Comparison of ENCODE assay signal across 11 cellular contexts in the genomic region with DNA sequence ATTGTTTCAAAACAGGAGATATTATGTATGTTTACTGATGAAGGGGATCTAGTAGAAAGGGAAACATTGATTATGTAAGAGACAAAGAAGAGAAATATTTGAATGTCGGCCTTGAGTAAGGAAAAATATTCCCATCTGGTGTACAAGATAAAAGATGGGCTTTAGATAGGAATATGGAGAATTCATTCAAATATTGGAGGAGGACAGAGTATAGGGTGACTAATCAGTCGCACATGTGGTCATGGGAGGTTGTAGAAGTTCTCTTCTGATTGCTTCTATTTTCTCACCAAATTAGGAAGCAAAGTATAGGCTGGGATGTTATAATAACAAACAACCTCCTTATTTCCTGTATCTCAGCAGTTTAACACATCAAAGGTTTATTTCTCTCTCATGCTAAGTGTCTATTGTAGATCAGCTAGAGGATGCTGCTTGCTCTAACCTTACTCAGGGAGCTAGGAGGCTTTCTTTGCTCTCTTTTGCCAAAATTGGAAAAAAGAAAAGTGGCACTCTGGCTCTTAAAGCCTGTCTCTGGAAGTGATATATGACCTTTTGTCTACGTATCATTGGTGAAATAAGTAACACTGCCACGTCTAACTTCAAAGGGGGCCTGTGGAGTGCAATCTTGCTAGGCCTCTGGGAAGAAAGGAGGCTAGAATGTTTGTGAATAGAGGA. TPM values are rescaled to one million over a fixed set of nuclear protein-coding genes. Genes with fewer than 3 reads are reported as not detected.
A peak's percentile ranks its signal among the peaks of the same experiment; 100 is the strongest.
DNase-seq lines count a peak whose midpoint lies in the region; ATAC-seq and TF ChIP-seq lines count a peak whose summit lies in the region.
"Had no signal": no experiment of that assay in that cellular context is flagged by ENCODE, and none has a peak within 500 bp of the region (broad histone marks: within the 10 kb centered on the region; RNA-seq: fewer than 3 reads in every experiment).

No MANE protein-coding gene starts in this region.

- H2AFZ ChIP-seq in GM23338, result no peak overlapping the region

- TF ChIP-seq EP300 in tibial nerve (IDR thresholded peaks at IDR 0.05), result no peak

- 77 to 78% methylated on average over 4 of the region's 4 CpGs for WGBS in tibial nerve, 2 donors

- peak overlapping the region; percentile 87 for H3K27ac Mint-ChIP-seq in CD4-positive, alpha-beta T cell
- H3K27ac Mint-ChIP-seq in activated T-helper 1 cell treated with anti-CD3 and anti-CD28 coated beads, Interleukin-12 subunit alpha, Interleukin-12 subunit beta, Interleukin-2, Interleukin-4 antibody, amounts not matched to agents 30 ng/mL and 10 ng/mL and 1 ng/mL, durations not matched to agents 14 hours and 24 hours and 36 hours, result peak overlapping the region; percentile 91
- peak overlapping the region; percentile 30 for H3K27ac Mint-ChIP-seq in memory B cell
- H3K27ac Mint-ChIP-seq in GM23338, result no peak overlapping the region

- peaks cover 32% of the 10 kb centered on the region for H3K36me3 Mint-ChIP-seq in CD4-positive, alpha-beta T cell (ENCODE audit: low read depth)
- H3K36me3 Mint-ChIP-seq in activated T-helper 1 cell treated with anti-CD3 and anti-CD28 coated beads, Interleukin-12 subunit alpha, Interleukin-12 subunit beta, Interleukin-2, Interleukin-4 antibody, amounts not matched to agents 30 ng/mL and 10 ng/mL and 1 ng/mL, durations not matched to agents 14 hours and 24 hours and 36 hours (ENCODE audit: low read depth), result peaks cover 24% of the 10 kb centered on the region
- H3K36me3 Mint-ChIP-seq in memory B cell (peaks cover 13% of the 10 kb centered on the region), GM23338 (ENCODE audit: low read depth) (peaks cover 26% of the 10 kb centered on the region)

- no peak for TF ChIP-seq POLR2A in tibial nerve (IDR thresholded peaks at IDR 0.05)

- H3K79me2 ChIP-seq in GM23338 (replicated peaks; ENCODE audit: insufficient read depth), result peaks cover 16% of the 10 kb centered on the region

- peaks cover 54% of the 10 kb centered on the region for H3K4me1 Mint-ChIP-seq in CD4-positive, alpha-beta T cell (ENCODE audit: low read depth)
- peaks cover 49% of the 10 kb centered on the region for H3K4me1 Mint-ChIP-seq in activated T-helper 1 cell treated with anti-CD3 and anti-CD28 coated beads, Interleukin-12 subunit alpha, Interleukin-12 subunit beta, Interleukin-2, Interleukin-4 antibody, amounts not matched to agents 30 ng/mL and 10 ng/mL and 1 ng/mL, durations not matched to agents 14 hours and 24 hours and 36 hours (ENCODE audit: low read depth)
- peaks cover 26% of the 10 kb centered on the region for H3K4me1 Mint-ChIP-seq in memory B cell
- peaks cover 11% of the 10 kb centered on the region for H3K4me1 Mint-ChIP-seq in GM23338

- H3K27me3 Mint-ChIP-seq in CD4-positive, alpha-beta T cell, result peaks cover 9% of the 10 kb centered on the region
- H3K27me3 Mint-ChIP-seq in activated T-helper 1 cell treated with anti-CD3 and anti-CD28 coated beads, Interleukin-12 subunit alpha, Interleukin-12 subunit beta, Interleukin-2, Interleukin-4 antibody, amounts not matched to agents 30 ng/mL and 10 ng/mL and 1 ng/mL, durations not matched to agents 14 hours and 24 hours and 36 hours (ENCODE audit: insufficient read depth), result peaks cover 13% of the 10 kb centered on the region
- H3K27me3 Mint-ChIP-seq in memory B cell (peaks cover 10% of the 10 kb centered on the region), GM23338 (ENCODE audit: insufficient read depth, low read depth, poor library complexity) (peaks cover 5% of the 10 kb centered on the region)

- H3K36me3 ChIP-seq in tibial nerve (peaks cover 0 to 17% (median 0%) of the 10 kb centered on the region in 3 donors), lower lobe of right lung (peaks cover 15% of the 10 kb centered on the region), GM23338 (ENCODE audit: insufficient read depth) (peaks cover 18% of the 10 kb centered on the region)

- intact Hi-C loops in CD4-positive, alpha-beta T cell (cut with DNase I, micrococcal nuclease), result loop anchor here (5.0 kb wide), 2 partner anchors 684 to 1909 kb away; partner anchors contain the start of gene TRMT11 (in 1 of the 2)
- intact Hi-C loops in activated T-helper 1 cell treated with anti-CD3 and anti-CD28 coated beads, Interleukin-12 subunit alpha, Interleukin-12 subunit beta, Interleukin-2, Interleukin-4 antibody, amounts not matched to agents 30 ng/mL and 10 ng/mL and 1 ng/mL, durations not matched to agents 14 hours and 24 hours and 36 hours (cut with micrococcal nuclease), result loop anchor here (2.0 to 5.0 kb wide), 4 partner anchors 111 to 684 kb away; partner anchors contain the start of genes TPD52L1 and TRMT11
- intact Hi-C loops in lower lobe of right lung (cut with DNase I), result no loop called here

- H3K27ac ChIP-seq in CD4-positive, alpha-beta T cell (ENCODE audit: low read depth, low read length), result peak overlapping the region; percentile 66
- H3K27ac ChIP-seq in tibial nerve (no peak overlapping the region), lower lobe of right lung (no peak overlapping the region), GM23338 (ENCODE audit: low read depth) (no peak overlapping the region)

- POLR2A ChIA-PET in CD4-positive, alpha-beta T cell (lab: Charles Lee), result interaction anchor here (1.5 to 6.2 kb wide), 3 partner anchors 488 to 684 kb away, joined by 5 to 44 read pairs (median 12); partner anchors contain the start of genes NCOA7 and TRMT11
- POLR2A ChIA-PET in HEK293T (lab: Yijun Ruan, JAX), result interaction anchor here (1.5 kb wide), 1 partner anchor 21 kb away, joined by 3 read pairs; no protein-coding TSS in a partner anchor

- H4K20me1 ChIP-seq in GM23338 (replicated peaks; ENCODE audit: insufficient read depth), result no peaks in the 10 kb centered on the region

- CTCF ChIA-PET in CD4-positive, alpha-beta T cell (lab: Charles Lee), result no interaction called here
- CTCF ChIA-PET in HEK293T (lab: Yijun Ruan, JAX), result no interaction called here

- H3K9me3 Mint-ChIP-seq in CD4-positive, alpha-beta T cell, result no peaks in the 10 kb centered on the region
- H3K9me3 Mint-ChIP-seq in activated T-helper 1 cell treated with anti-CD3 and anti-CD28 coated beads, Interleukin-12 subunit alpha, Interleukin-12 subunit beta, Interleukin-2, Interleukin-4 antibody, amounts not matched to agents 30 ng/mL and 10 ng/mL and 1 ng/mL, durations not matched to agents 14 hours and 24 hours and 36 hours, result peaks cover 5% of the 10 kb centered on the region
- H3K9me3 Mint-ChIP-seq in memory B cell (peaks cover 5% of the 10 kb centered on the region), GM23338 (peaks cover 6% of the 10 kb centered on the region; the same call in 2 of the 3 replicates)

- no peak overlapping the region for H3K4me3 ChIP-seq in tibial nerve
- no peak overlapping the region for H3K4me3 ChIP-seq in lower lobe of right lung
- no peak overlapping the region for H3K4me3 ChIP-seq in GM23338

- no peak for TF ChIP-seq CTCF in CD4-positive, alpha-beta T cell (IDR thresholded peaks at IDR 0.05)
- no peak for TF ChIP-seq CTCF in tibial nerve (IDR thresholded peaks at IDR 0.05)
- TF ChIP-seq CTCF in lower lobe of right lung (IDR thresholded peaks at IDR 0.05), result no peak
- no peak for TF ChIP-seq CTCF in GM23338 (conservative IDR thresholded peaks at IDR 0.05; ENCODE audit: low read depth in 2 of 2)

- no peaks in the 10 kb centered on the region for H3F3A ChIP-seq in GM23338 (replicated peaks; ENCODE audit: low read depth)

- H3K4me3 Mint-ChIP-seq in CD4-positive, alpha-beta T cell, result peak overlapping the region; percentile 89
- peak overlapping the region; percentile 97 for H3K4me3 Mint-ChIP-seq in activated T-helper 1 cell treated with anti-CD3 and anti-CD28 coated beads, Interleukin-12 subunit alpha, Interleukin-12 subunit beta, Interleukin-2, Interleukin-4 antibody, amounts not matched to agents 30 ng/mL and 10 ng/mL and 1 ng/mL, durations not matched to agents 14 hours and 24 hours and 36 hours
- H3K4me3 Mint-ChIP-seq in memory B cell, result peak overlapping the region; percentile 33
- H3K4me3 Mint-ChIP-seq in GM23338, result no peak overlapping the region; the same call in 2 of the 3 replicates

- peaks cover 0 to 31% (median 8%) of the 10 kb centered on the region in 4 donors for H3K4me1 ChIP-seq in tibial nerve
- H3K4me1 ChIP-seq in lower lobe of right lung, result peaks cover 24% of the 10 kb centered on the region
- peaks cover 16% of the 10 kb centered on the region; the same call in 1 of the 2 replicates for H3K4me1 ChIP-seq in GM23338 (ENCODE audit: insufficient read depth)

- H3K9me2 ChIP-seq in GM23338 (ENCODE audit: insufficient read depth), result peaks cover 14% of the 10 kb centered on the region

- peak; percentile 89 for ATAC-seq in CD4-positive, alpha-beta T cell (ENCODE audit: poor library complexity)
- ATAC-seq in memory B cell (ENCODE audit: low read depth) (no peak), lower lobe of right lung (no peak), GM23338 (no peak)

- no peak overlapping the region for H3K4me2 ChIP-seq in GM23338

- no peaks in the 10 kb centered on the region for H3K27me3 ChIP-seq in CD4-positive, alpha-beta T cell (ENCODE audit: control insufficient read depth, insufficient read depth, low read length)
- H3K27me3 ChIP-seq in tibial nerve, result no peaks in the 10 kb centered on the region
- H3K27me3 ChIP-seq in lower lobe of right lung (ENCODE audit: low read depth), result no peaks in the 10 kb centered on the region
- no peaks in the 10 kb centered on the region for H3K27me3 ChIP-seq in GM23338 (ENCODE audit: insufficient read depth)
- H3K27me3 ChIP-seq: BLaER1 treated with 17β-estradiol and CSF1 and Interleukin-3, amounts not matched to agents 10 nM and 100 nM had no signal

- H3K9me3 ChIP-seq in CD4-positive, alpha-beta T cell (ENCODE audit: control insufficient read depth, low read length), result no peaks in the 10 kb centered on the region
- H3K9me3 ChIP-seq in tibial nerve, result peaks cover 0 to 5% (median 0%) of the 10 kb centered on the region in 4 donors
- no peaks in the 10 kb centered on the region for H3K9me3 ChIP-seq in lower lobe of right lung

- no peak for DNase-seq in CD4-positive, alpha-beta T cell
- DNase-seq in HEK293T (ENCODE audit: extremely low spot score) (no peak), memory B cell (ENCODE audit: low spot score in 2 of 2) (no peak), SHP77 (lab: John Stamatoyannopoulos, UW) (no peak), tibial nerve (ENCODE audit: low spot score in 2 of 2) (no peak), lower lobe of right lung (no peak), GM23338 (ENCODE audit: low spot score) (no peak)
- no peak for DNase-seq in activated T-helper 1 cell treated with anti-CD3 and anti-CD28 coated beads, Interleukin-12 subunit alpha, Interleukin-12 subunit beta, Interleukin-2, Interleukin-4 antibody, amounts not matched to agents 30 ng/mL and 10 ng/mL and 1 ng/mL, durations not matched to agents 14 hours and 24 hours and 36 hours (ENCODE audit: low spot score)
- DNase-seq: activated gamma-delta T cell treated with Interleukin-2 at 50 U/mL for 16 hours, occipital lobe had no signal

RNA-seq across cellular contexts. Expression of gene HDDC2, which starts 1.2 kb away (rescaled TPM):
- total RNA-seq in CD4-positive, alpha-beta T cell, result 10 to 100 TPM; 19.4 to 21.6 TPM
- 79.7 and 82.4 TPM in 2 replicates for total RNA-seq in activated T-helper 1 cell treated with anti-CD3 and anti-CD28 coated beads, Interleukin-12 subunit alpha, Interleukin-12 subunit beta, Interleukin-2, Interleukin-4 antibody, amounts not matched to agents 30 ng/mL and 10 ng/mL and 1 ng/mL, durations not matched to agents 14 hours and 24 hours and 36 hours
- total RNA-seq in tibial nerve, result 10 to 100 TPM; 42.6 to 76.6 (median 62.3) TPM
- 55.4 TPM for total RNA-seq in lower lobe of right lung
- total RNA-seq in GM23338 (2014; rRNA removed; shearing (Covaris generic)), result 69.4 and 69.5 TPM in 2 replicates
- 123 and 131 TPM in 2 replicates for polyA plus RNA-seq in GM23338 (2016; fragmentation: Nextera tagmentation; extraction: Ambion mirVana)
